Comparison of ENCODE assay signal across 2 cellular contexts in the genomic region with DNA sequence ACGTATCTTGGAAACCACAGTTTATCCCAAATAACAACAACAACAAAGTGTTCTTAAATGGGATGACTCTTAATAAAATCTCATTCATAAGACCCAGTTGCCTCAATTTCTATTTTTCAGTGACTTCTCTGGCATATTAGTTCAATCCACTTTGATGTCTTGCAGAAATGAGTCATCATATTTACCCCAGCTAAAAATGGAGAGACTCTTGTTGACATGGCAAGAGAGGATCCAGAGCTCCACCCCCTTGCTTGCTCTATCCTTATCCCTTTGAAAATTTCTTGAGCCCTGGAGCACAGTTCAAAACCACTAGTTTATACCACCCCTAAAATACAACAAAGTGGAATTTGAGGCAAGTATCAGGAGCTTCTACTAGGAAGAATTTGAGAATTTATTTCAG.
TF ChIP-seq lines count a peak whose summit lies in the region.

No MANE protein-coding gene starts in this region.

TF ChIP-seq in HCT116, 20 proteins besides CTCF, POLR2A, EP300 and RAD21:
- TF ChIP-seq EZH2 (IDR thresholded peaks at IDR 0.05) (no peak), FOSL1 (IDR thresholded peaks at IDR 0.05; ENCODE audit: low read depth) (0 out of 2 replicates have a peak, but pooled peaks have one; percentile 25), ELF1 (IDR thresholded peaks at IDR 0.05; ENCODE audit: borderline replicate concordance, low read depth) (no peak)

TF ChIP-seq in GM12878, 131 proteins besides CTCF, POLR2A, EP300 and RAD21:
- TF ChIP-seq TCF7 (IDR thresholded peaks at IDR 0.05; ENCODE audit: borderline replicate concordance), result peak; percentile 59; the same call in 1 of the 2 replicates
- TF ChIP-seq JUNB (IDR thresholded peaks at IDR 0.05), result peak; percentile 37
- TF ChIP-seq ZNF592 (IDR thresholded peaks at IDR 0.05), result no peak
